ENCODE assay signal across 25 cellular contexts in genomic region chr12:86367137-86367536, GRCh38.
"Had no signal": no experiment of that assay in that cellular context is flagged by ENCODE, and none has a peak within 500 bp of the region (broad histone marks: within the 10 kb centered on the region; RNA-seq: fewer than 3 reads in every experiment).

No MANE protein-coding gene starts in this region.

- DNase-seq: activated CD4-positive, alpha-beta memory T cell treated with anti-CD3 and anti-CD28 coated beads for 36 hours; activated CD4-positive, alpha-beta T cell treated with anti-CD3 and anti-CD28 coated beads, Interleukin-2, amount 10 ng/mL, durations not matched to agents 24 days and 14 days; activated CD4-positive, CD25-positive, alpha-beta regulatory T cell treated with anti-CD3 and anti-CD28 coated beads, Interleukin-2, amount 50 U/mL, for 72 hours; activated CD8-positive, alpha-beta memory T cell treated with anti-CD3 and anti-CD28 coated beads, Interleukin-2, amount 50 U/mL, for 48 hours; activated gamma-delta T cell treated with Interleukin-2 at 50 U/mL for 16 hours; activated naive CD4-positive, alpha-beta T cell treated with anti-CD3 and anti-CD28 coated beads, Interleukin-2, amount 50 U/mL, for 16 hours; activated T-cell treated with anti-CD3 and anti-CD28 coated beads, Interleukin-2, amount 50 U/mL, for 4 hours; amygdala; endodermal cell; foreskin keratinocyte; left ventricle myocardium inferior; natural killer cell; right lobe of liver; stimulated activated CD4-positive, alpha-beta T cell treated with anti-CD3 and anti-CD28 coated beads, Interleukin-4, amount 100 ng/mL, for 24 hours; T-helper 17 cell; T1000; uterus had no signal

- H3K36me3 Mint-ChIP-seq: activated CD4-positive, alpha-beta memory T cell treated with anti-CD3 and anti-CD28 coated beads for 36 hours; natural killer cell; neural progenitor cell; stimulated activated effector memory CD8-positive, alpha-beta T cell treated with anti-CD3 and anti-CD28 coated beads, Interleukin-12 subunit alpha, Interleukin-12 subunit beta, amount 100 ng/mL, for 72 hours; type B pancreatic cell had no signal

- H3K9me3 Mint-ChIP-seq: activated CD4-positive, alpha-beta T cell treated with anti-CD3 and anti-CD28 coated beads, Interleukin-2, amount 10 ng/mL, durations not matched to agents 24 days and 14 days; dendritic cell treated with granulocyte-macrophage colony-stimulating factor and Interleukin-4, amounts not matched to agents 40 ng/mL and 50 ng/mL, for 4 days; neural progenitor cell; stimulated activated naive CD8-positive, alpha-beta T cell treated with anti-CD3 and anti-CD28 coated beads, Interleukin-15, Interleukin-2, amounts not matched to agents 100 ng/mL and 50 ng/mL, for 24 hours had no signal

- H3K27me3 Mint-ChIP-seq: activated CD4-positive, alpha-beta memory T cell treated with anti-CD3 and anti-CD28 coated beads for 36 hours; activated CD4-positive, alpha-beta T cell treated with anti-CD3 and anti-CD28 coated beads, Interleukin-2, amount 10 ng/mL, durations not matched to agents 24 days and 14 days; activated T-helper 17 cell treated with anti-CD3 and anti-CD28 coated beads, Interleukin-2, amount 50 U/mL, for 72 hours; central memory CD8-positive, alpha-beta T cell; dendritic cell treated with granulocyte-macrophage colony-stimulating factor and Interleukin-4, amounts not matched to agents 40 ng/mL and 50 ng/mL, for 4 days; stimulated activated naive CD8-positive, alpha-beta T cell treated with anti-CD3 and anti-CD28 coated beads, Interleukin-15, Interleukin-2, amounts not matched to agents 100 ng/mL and 50 ng/mL, for 24 hours; T-helper 17 cell; type B pancreatic cell had no signal

- H3K9me3 ChIP-seq: left ventricle myocardium inferior, right lobe of liver, uterus had no signal

- H3K36me3 ChIP-seq: left ventricle myocardium inferior, neural progenitor cell, right lobe of liver, uterus had no signal

- ATAC-seq: activated T-cell treated with anti-CD3 and anti-CD28 coated beads, Interleukin-2, amount 50 U/mL, for 4 hours; activated T-helper 17 cell treated with anti-CD3 and anti-CD28 coated beads, Interleukin-2, amount 50 U/mL, for 72 hours; esophagus mucosa; foreskin keratinocyte; natural killer cell; right lobe of liver; stimulated activated effector memory CD8-positive, alpha-beta T cell treated with anti-CD3 and anti-CD28 coated beads, Interleukin-12 subunit alpha, Interleukin-12 subunit beta, amount 100 ng/mL, for 72 hours; T-helper 17 cell had no signal

- H3K4me3 ChIP-seq: left ventricle myocardium inferior, neural progenitor cell, right lobe of liver, uterus had no signal

- H3K27ac Mint-ChIP-seq: activated CD4-positive, alpha-beta memory T cell treated with anti-CD3 and anti-CD28 coated beads for 36 hours; activated CD4-positive, alpha-beta T cell treated with anti-CD3 and anti-CD28 coated beads, Interleukin-2, amount 10 ng/mL, durations not matched to agents 24 days and 14 days; activated T-helper 17 cell treated with anti-CD3 and anti-CD28 coated beads, Interleukin-2, amount 50 U/mL, for 72 hours; dendritic cell treated with granulocyte-macrophage colony-stimulating factor and Interleukin-4, amounts not matched to agents 40 ng/mL and 50 ng/mL, for 4 days; endodermal cell; natural killer cell; neural progenitor cell; stimulated activated effector memory CD8-positive, alpha-beta T cell treated with anti-CD3 and anti-CD28 coated beads, Interleukin-12 subunit alpha, Interleukin-12 subunit beta, amount 100 ng/mL, for 72 hours; stimulated activated naive CD8-positive, alpha-beta T cell treated with anti-CD3 and anti-CD28 coated beads, Interleukin-15, Interleukin-2, amounts not matched to agents 100 ng/mL and 50 ng/mL, for 24 hours; T-helper 17 cell; type B pancreatic cell had no signal

- H3K9ac ChIP-seq: neural progenitor cell had no signal

- H3K27ac ChIP-seq: foreskin keratinocyte, left ventricle myocardium inferior, neural progenitor cell, right lobe of liver, uterus had no signal

- H3K4me1 Mint-ChIP-seq: activated CD4-positive, alpha-beta T cell treated with anti-CD3 and anti-CD28 coated beads, Interleukin-2, amount 10 ng/mL, durations not matched to agents 24 days and 14 days; activated T-helper 17 cell treated with anti-CD3 and anti-CD28 coated beads, Interleukin-2, amount 50 U/mL, for 72 hours; central memory CD8-positive, alpha-beta T cell; endodermal cell; natural killer cell; stimulated activated effector memory CD8-positive, alpha-beta T cell treated with anti-CD3 and anti-CD28 coated beads, Interleukin-12 subunit alpha, Interleukin-12 subunit beta, amount 100 ng/mL, for 72 hours; T-helper 17 cell had no signal

- H3K4me1 ChIP-seq: foreskin keratinocyte, left ventricle myocardium inferior, neural progenitor cell, right lobe of liver, uterus had no signal

- H3K4me2 ChIP-seq: neural progenitor cell had no signal

- H3K4me3 Mint-ChIP-seq: activated CD4-positive, alpha-beta memory T cell treated with anti-CD3 and anti-CD28 coated beads for 36 hours; activated CD4-positive, alpha-beta T cell treated with anti-CD3 and anti-CD28 coated beads, Interleukin-2, amount 10 ng/mL, durations not matched to agents 24 days and 14 days; activated T-cell treated with anti-CD3 and anti-CD28 coated beads, Interleukin-2, amount 50 U/mL, for 4 hours; activated T-helper 17 cell treated with anti-CD3 and anti-CD28 coated beads, Interleukin-2, amount 50 U/mL, for 72 hours; central memory CD8-positive, alpha-beta T cell; dendritic cell treated with granulocyte-macrophage colony-stimulating factor and Interleukin-4, amounts not matched to agents 40 ng/mL and 50 ng/mL, for 4 days; endodermal cell; natural killer cell; neural progenitor cell; stimulated activated effector memory CD8-positive, alpha-beta T cell treated with anti-CD3 and anti-CD28 coated beads, Interleukin-12 subunit alpha, Interleukin-12 subunit beta, amount 100 ng/mL, for 72 hours; stimulated activated naive CD8-positive, alpha-beta T cell treated with anti-CD3 and anti-CD28 coated beads, Interleukin-15, Interleukin-2, amounts not matched to agents 100 ng/mL and 50 ng/mL, for 24 hours; T-helper 17 cell; type B pancreatic cell had no signal

- H3K27me3 ChIP-seq: foreskin keratinocyte, neural progenitor cell, right lobe of liver, uterus had no signal
